In genomic region chr3:42273351-42273750, GRCh38 we compare ENCODE assay signal across 24 cellular contexts. TPM values are rescaled to one million over a fixed set of nuclear protein-coding genes. Genes with fewer than 3 reads are reported as not detected.
"Had no signal": no experiment of that assay in that cellular context is flagged by ENCODE, and none has a peak within 500 bp of the region (broad histone marks: within the 10 kb centered on the region; RNA-seq: fewer than 3 reads in every experiment).

No MANE protein-coding gene starts in this region.

- H3K9me3 ChIP-seq: gastroesophageal sphincter, heart right ventricle, left lung, prostate gland, right atrium auricular region, transverse colon, uterus had no signal

- H3K9me3 Mint-ChIP-seq: activated T-helper 17 cell treated with anti-CD3 and anti-CD28 coated beads, Interleukin-2, amount 50 U/mL, for 72 hours; neural crest cell had no signal

- H3K27ac ChIP-seq: brain microvascular endothelial cell, gastroesophageal sphincter, heart right ventricle, left lung, prostate gland, right atrium auricular region, transverse colon, uterus had no signal

- DNase-seq: activated CD4-positive, alpha-beta T cell treated with anti-CD3 and anti-CD28 coated beads for 48 hours; activated CD4-positive, CD25-positive, alpha-beta regulatory T cell; activated CD8-positive, alpha-beta T cell treated with anti-CD3 and anti-CD28 coated beads for 36 hours; activated naive CD4-positive, alpha-beta T cell treated with Interleukin-2 at 50 U/mL for 16 hours; activated naive CD8-positive, alpha-beta T cell treated with anti-CD3 and anti-CD28 coated beads, Interleukin-2, amount 50 U/mL, for 24 hours; activated T-cell treated with anti-CD3 and anti-CD28 coated beads, Interleukin-2, amount 50 U/mL, for 1 hour; anterior cingulate cortex; brain microvascular endothelial cell; cortex of kidney; heart right ventricle; left lung; mammary epithelial cell; naive B cell; T-helper 9 cell; transverse colon; uterus had no signal

- H3K27me3 ChIP-seq: brain microvascular endothelial cell, right atrium auricular region, uterus had no signal

- H3K27ac Mint-ChIP-seq: activated CD8-positive, alpha-beta T cell treated with anti-CD3 and anti-CD28 coated beads for 36 hours; activated naive CD8-positive, alpha-beta T cell treated with anti-CD3 and anti-CD28 coated beads, Interleukin-2, amount 50 U/mL, for 24 hours; activated T-helper 17 cell treated with anti-CD3 and anti-CD28 coated beads, Interleukin-2, amount 50 U/mL, for 72 hours; stimulated activated naive CD8-positive, alpha-beta T cell treated with anti-CD3 and anti-CD28 coated beads, Interleukin-15, Interleukin-2, amounts not matched to agents 100 ng/mL and 50 ng/mL, for 24 hours had no signal

- H3K4me1 Mint-ChIP-seq: activated T-helper 17 cell treated with anti-CD3 and anti-CD28 coated beads, Interleukin-2, amount 50 U/mL, for 72 hours; central memory CD8-positive, alpha-beta T cell; naive B cell; neural crest cell had no signal

- H3K4me3 Mint-ChIP-seq: activated CD8-positive, alpha-beta T cell treated with anti-CD3 and anti-CD28 coated beads for 36 hours; activated naive CD8-positive, alpha-beta T cell treated with anti-CD3 and anti-CD28 coated beads, Interleukin-2, amount 50 U/mL, for 24 hours; activated T-helper 17 cell treated with anti-CD3 and anti-CD28 coated beads, Interleukin-2, amount 50 U/mL, for 72 hours; central memory CD8-positive, alpha-beta T cell; naive B cell; neural crest cell; stimulated activated naive CD8-positive, alpha-beta T cell treated with anti-CD3 and anti-CD28 coated beads, Interleukin-15, Interleukin-2, amounts not matched to agents 100 ng/mL and 50 ng/mL, for 24 hours had no signal

- H3K4me3 ChIP-seq: gastroesophageal sphincter, heart right ventricle, left lung, prostate gland, right atrium auricular region, transverse colon, uterus had no signal

- H3K36me3 ChIP-seq: brain microvascular endothelial cell, gastroesophageal sphincter, heart right ventricle, left lung, prostate gland, right atrium auricular region, transverse colon, uterus had no signal

- H3K4me1 ChIP-seq: gastroesophageal sphincter, heart right ventricle, left lung, prostate gland, right atrium auricular region, transverse colon, uterus had no signal

- ATAC-seq: activated CD8-positive, alpha-beta T cell treated with anti-CD3 and anti-CD28 coated beads for 36 hours; activated naive CD8-positive, alpha-beta T cell treated with anti-CD3 and anti-CD28 coated beads, Interleukin-2, amount 50 U/mL, for 24 hours; activated T-helper 17 cell treated with anti-CD3 and anti-CD28 coated beads, Interleukin-2, amount 50 U/mL, for 72 hours; esophagus mucosa; gastroesophageal sphincter; heart right ventricle; left lung had no signal

RNA-seq across cellular contexts. Expression of gene CCK, which starts 7.4 kb away (rescaled TPM):
- total RNA-seq: activated CD8-positive, alpha-beta T cell treated with anti-CD3 and anti-CD28 coated beads for 36 hours; activated T-helper 17 cell treated with anti-CD3 and anti-CD28 coated beads, Interleukin-2, amount 50 U/mL, for 72 hours; heart right ventricle; neural crest cell; right atrium auricular region; uterus had no signal
